12 cellular contexts compared by ENCODE assay signal in genomic region chr2:27966466-27966865, GRCh38.
DNase-seq lines count a peak whose midpoint lies in the region; ATAC-seq and FAIRE-seq lines count a peak whose summit lies in the region.
"Had no signal": no experiment of that assay in that cellular context is flagged by ENCODE, and none has a peak within 500 bp of the region (broad histone marks: within the 10 kb centered on the region; RNA-seq: fewer than 3 reads in every experiment).

No MANE protein-coding gene starts in this region.

- H3K27ac ChIP-seq in angular gyrus (ENCODE audit: low read depth, low read length): peak overlapping the region; percentile 1
- H3K27ac ChIP-seq in thymus (ENCODE audit: low read depth): peak overlapping the region; percentile 73
- H3K27ac ChIP-seq: colonic mucosa had no signal

- WGBS in thymus: 94% methylated on average over 3 of the region's 3 CpGs

- H3K9me3 Mint-ChIP-seq in activated naive CD4-positive, alpha-beta T cell treated with anti-CD3 and anti-CD28 coated beads, Interleukin-2, amount 10 ng/mL, durations not matched to agents 7 days and 5 days: peaks cover 36% of the 10 kb centered on the region

- no peak overlapping the region for H3K4me3 Mint-ChIP-seq in activated naive CD4-positive, alpha-beta T cell treated with anti-CD3 and anti-CD28 coated beads, Interleukin-2, amount 10 ng/mL, durations not matched to agents 7 days and 5 days

- H3K9me3 ChIP-seq in thymus (ENCODE audit: control insufficient read depth): no peaks in the 10 kb centered on the region
- H3K9me3 ChIP-seq: colonic mucosa had no signal

- no peaks in the 10 kb centered on the region for H3K27me3 ChIP-seq in thymus (ENCODE audit: control insufficient read depth, insufficient read depth)
- H3K27me3 ChIP-seq: colonic mucosa had no signal

- H3K36me3 ChIP-seq in thymus (ENCODE audit: control insufficient read depth, insufficient read depth): no peaks in the 10 kb centered on the region
- H3K36me3 ChIP-seq: colonic mucosa had no signal

- peaks cover 46% of the 10 kb centered on the region for H3K36me3 Mint-ChIP-seq in activated naive CD4-positive, alpha-beta T cell treated with anti-CD3 and anti-CD28 coated beads, Interleukin-2, amount 10 ng/mL, durations not matched to agents 7 days and 5 days

- H3K4me1 Mint-ChIP-seq in activated naive CD4-positive, alpha-beta T cell treated with anti-CD3 and anti-CD28 coated beads, Interleukin-2, amount 10 ng/mL, durations not matched to agents 7 days and 5 days: peaks cover 43% of the 10 kb centered on the region

- no peak for DNase-seq in activated naive CD4-positive, alpha-beta T cell treated with anti-CD3 and anti-CD28 coated beads, Interleukin-2, amount 10 ng/mL, durations not matched to agents 7 days and 5 days
- DNase-seq in activated naive CD4-positive, alpha-beta T cell treated with anti-CD3 and anti-CD28 coated beads, Interleukin-2, amount 50 U/mL, for 16 hours: no peak
- peak; percentile 81 for DNase-seq in iris pigment epithelial cell (ENCODE audit: low read depth)
- no peak for DNase-seq in NCI-H510A (lab: John Stamatoyannopoulos, UW)
- no peak for DNase-seq in urothelium cell line (ENCODE audit: low spot score)
- DNase-seq: activated CD8-positive, alpha-beta memory T cell treated with anti-CD3 and anti-CD28 coated beads, Interleukin-2, amount 50 U/mL, for 48 hours; colonic mucosa; NCI-H1092 treated with DMSO at 0.1 percent for 48 hours; stimulated activated CD4-positive, alpha-beta T cell treated with anti-CD3 and anti-CD28 coated beads, Interleukin-2, amount 100 ng/mL, for 48 hours had no signal

- H3K27ac Mint-ChIP-seq in activated naive CD4-positive, alpha-beta T cell treated with anti-CD3 and anti-CD28 coated beads, Interleukin-2, amount 10 ng/mL, durations not matched to agents 7 days and 5 days: peak overlapping the region; percentile 88

- H3K27me3 Mint-ChIP-seq in activated naive CD4-positive, alpha-beta T cell treated with anti-CD3 and anti-CD28 coated beads, Interleukin-2, amount 10 ng/mL, durations not matched to agents 7 days and 5 days: no peaks in the 10 kb centered on the region

- no peak overlapping the region for H3K4me3 ChIP-seq in thymus (ENCODE audit: low read length)
- H3K4me3 ChIP-seq: colonic mucosa had no signal

- no peak for FAIRE-seq in urothelium cell line (lab: Jason Lieb, UNC)

- CTCF ChIA-PET in activated naive CD4-positive, alpha-beta T cell treated with anti-CD3 and anti-CD28 coated beads, Interleukin-2, amount 10 ng/mL, durations not matched to agents 7 days and 5 days (lab: Charles Lee): no interaction called here

- no peaks in the 10 kb centered on the region for H3K4me1 ChIP-seq in thymus (ENCODE audit: control insufficient read depth, insufficient read depth, low read length)
- H3K4me1 ChIP-seq: colonic mucosa had no signal

- no peak for ATAC-seq in GM19397 (IDR thresholded peaks at IDR 0.05; ENCODE audit: unreplicated experiment)
